In genomic region chr4:70704333-70705145, GRCh38 we compare ENCODE assay signal across 8 cellular contexts. TPM values are rescaled to one million over a fixed set of nuclear protein-coding genes. Genes with fewer than 3 reads are reported as not detected.
DNase-seq lines count a peak whose midpoint lies in the region; ATAC-seq and FAIRE-seq lines count a peak whose summit lies in the region.

No MANE protein-coding gene starts in this region.

- DNase-seq in SK-MEL-5 (ENCODE audit: low read depth, low spot score) (peak; percentile 71), globus pallidus (ENCODE audit: low spot score) (peak; percentile 75), occipital lobe (lab: John Stamatoyannopoulos, UW) (peak; percentile 63), urothelium cell line (ENCODE audit: low spot score) (peak; percentile 94)
- DNase-seq in activated naive CD4-positive, alpha-beta T cell treated with anti-CD3 and anti-CD28 coated beads, Interleukin-2, amount 50 U/mL, for 72 hours (ENCODE audit: low spot score in 2 of 2) = peak; percentile 47 to 68

- H3K9me3 ChIP-seq in ES-I3 (ENCODE audit: control insufficient read depth, insufficient read depth, low read length) (no peaks in the 10 kb centered on the region), KOPT-K1 (ENCODE audit: insufficient read depth, low read length, poor library complexity, severe bottlenecking) (no peaks in the 10 kb centered on the region)

- H3K4me1 ChIP-seq in ES-I3 (ENCODE audit: insufficient read depth, low read length) = 0 out of 2 replicates have a peak, but pooled peaks cover 7% of the 10 kb centered on the region

- peak overlapping the region; percentile 80 to 85 for H3K27ac Mint-ChIP-seq in activated naive CD4-positive, alpha-beta T cell treated with anti-CD3 and anti-CD28 coated beads, Interleukin-2, amount 50 U/mL, for 72 hours

- H3K27ac ChIP-seq in KOPT-K1 (ENCODE audit: low read depth, low read length, poor library complexity, severe bottlenecking) = peak overlapping the region; percentile 95

- in situ Hi-C loops in SK-MEL-5 (cut with HindIII; ENCODE audit: low pct_unique_long_range_greater_than_20kb, low sequenced_read_pairs) = no loop called here

- H3K36me3 Mint-ChIP-seq in activated naive CD4-positive, alpha-beta T cell treated with anti-CD3 and anti-CD28 coated beads, Interleukin-2, amount 50 U/mL, for 72 hours = peaks cover 0 to 5% of the 10 kb centered on the region in 2 donors

- no peaks in the 10 kb centered on the region for H3K9me3 Mint-ChIP-seq in activated naive CD4-positive, alpha-beta T cell treated with anti-CD3 and anti-CD28 coated beads, Interleukin-2, amount 50 U/mL, for 72 hours

- FAIRE-seq in urothelium cell line (lab: Jason Lieb, UNC) = peak; percentile 79

- no peaks in the 10 kb centered on the region for H3K36me3 ChIP-seq in ES-I3 (ENCODE audit: insufficient read depth, low read length)
- H3K36me3 ChIP-seq in KOPT-K1 (ENCODE audit: insufficient read depth, low read length) = no peaks in the 10 kb centered on the region

- H3K9ac ChIP-seq in ES-I3 (ENCODE audit: low read depth, low read length) = peak overlapping the region; percentile 87

- ATAC-seq in GM21825 (IDR thresholded peaks at IDR 0.05; ENCODE audit: unreplicated experiment) = peak; percentile 72
- peak; percentile 58 to 66 for ATAC-seq in activated naive CD4-positive, alpha-beta T cell treated with anti-CD3 and anti-CD28 coated beads, Interleukin-2, amount 50 U/mL, for 72 hours

RNA-seq across cellular contexts. Expression of gene UTP3, which starts 16.2 kb away (rescaled TPM):
- total RNA-seq in SK-MEL-5 (2014; rRNA removed; shearing (Covaris generic)) = 20.8 and 22.7 TPM in 2 replicates
- 33.5 and 41.1 TPM in 2 replicates for polyA plus RNA-seq in SK-MEL-5 (2015; cell fraction: cytosol; rRNA removed)
- 22.6 and 25.4 TPM in 2 replicates for polyA plus RNA-seq in SK-MEL-5 (2015; cell fraction: nucleus; rRNA removed)
- 10 to 100 TPM; 19.3 to 31.6 TPM for total RNA-seq in activated naive CD4-positive, alpha-beta T cell treated with anti-CD3 and anti-CD28 coated beads, Interleukin-2, amount 50 U/mL, for 72 hours
- 15.0 TPM for total RNA-seq in occipital lobe

RNA-seq across cellular contexts. Expression of gene RUFY3, which starts 17.2 kb away (rescaled TPM):
- 25.7 and 28.3 TPM in 2 replicates for total RNA-seq in SK-MEL-5 (2014; rRNA removed; shearing (Covaris generic))
- 3.6 and 8.4 TPM in 2 replicates for polyA plus RNA-seq in SK-MEL-5 (2015; cell fraction: cytosol; rRNA removed)
- 88.4 and 124 TPM in 2 replicates for polyA plus RNA-seq in SK-MEL-5 (2015; cell fraction: nucleus; rRNA removed)
- total RNA-seq in activated naive CD4-positive, alpha-beta T cell treated with anti-CD3 and anti-CD28 coated beads, Interleukin-2, amount 50 U/mL, for 72 hours = 10 to 100 TPM; 16.0 to 23.5 TPM
- 582 TPM for total RNA-seq in occipital lobe

RNA-seq across cellular contexts. Expression of gene JCHAIN, which starts 38.2 kb away (rescaled TPM):
- not detected in 2 replicates for total RNA-seq in SK-MEL-5 (2014; rRNA removed; shearing (Covaris generic))
- polyA plus RNA-seq in SK-MEL-5 (2015; cell fraction: cytosol; rRNA removed) = 0.19 TPM in 1 of 2 replicates, not detected in the other
- polyA plus RNA-seq in SK-MEL-5 (2015; cell fraction: nucleus; rRNA removed) = not detected in 2 replicates
- under 1 TPM in 1 of 2 donors, not detected in 1; 0.68 TPM for total RNA-seq in activated naive CD4-positive, alpha-beta T cell treated with anti-CD3 and anti-CD28 coated beads, Interleukin-2, amount 50 U/mL, for 72 hours
- not detected for total RNA-seq in occipital lobe

Comparison
In these comparisons a context has a peak if more than half of its experiments do, and no peak if none do; other contexts are left out.
1. Peak in every context shown above with its lines: DNase-seq, ATAC-seq and H3K27ac ChIP-seq.
2. RNA of gene RUFY3, which starts 17.2 kb away (total RNA-seq): 582 TPM in occipital lobe (single experiment); 25.7 to 28.3 TPM in SK-MEL-5 and 16.0 to 23.5 TPM in activated naive CD4-positive, alpha-beta T cell treated with anti-CD3 and anti-CD28 coated beads, Interleukin-2, amount 50 U/mL, for 72 hours; every median in the first group is over 10 times any median in the second.